ENCODE assay signal across 31 cellular contexts in genomic region chr17:28954886-28955285, GRCh38. TPM values are rescaled to one million over a fixed set of nuclear protein-coding genes. Genes with fewer than 3 reads are reported as not detected.
"Had no signal": no experiment of that assay in that cellular context is flagged by ENCODE, and none has a peak within 500 bp of the region (broad histone marks: within the 10 kb centered on the region; RNA-seq: fewer than 3 reads in every experiment).

No MANE protein-coding gene starts in this region.

- DNase-seq: activated B cell treated with CpG ODN at 0.5 μM for 24 hours; activated CD4-positive, alpha-beta memory T cell treated with anti-CD3 and anti-CD28 coated beads for 36 hours; activated CD4-positive, alpha-beta T cell treated with anti-CD3 and anti-CD28 coated beads for 48 hours; activated CD4-positive, alpha-beta T cell treated with anti-CD3 and anti-CD28 coated beads, Interleukin-2, amount 50 U/mL, for 1 hour; activated CD8-positive, alpha-beta memory T cell treated with anti-CD3 and anti-CD28 coated beads, Interleukin-2, amount 10 ng/mL, durations not matched to agents 7 days and 5 days; activated CD8-positive, alpha-beta memory T cell treated with anti-CD3 and anti-CD28 coated beads, Interleukin-2, amount 50 U/mL, for 4 hours; activated CD8-positive, alpha-beta T cell treated with anti-CD3 and anti-CD28 coated beads, Interleukin-2, amount 10 ng/mL, durations not matched to agents 7 days and 5 days; activated gamma-delta T cell; activated naive CD4-positive, alpha-beta T cell; activated naive CD4-positive, alpha-beta T cell treated with anti-CD3 and anti-CD28 coated beads, Interleukin-2, amount 10 ng/mL, durations not matched to agents 7 days and 5 days; activated naive CD8-positive, alpha-beta T cell treated with anti-CD3 and anti-CD28 coated beads, Interleukin-2, amount 10 ng/mL, durations not matched to agents 7 days and 5 days; activated T-cell treated with anti-CD3 and anti-CD28 coated beads, Interleukin-2, amount 50 U/mL, for 1 hour; activated T-cell treated with anti-CD3 and anti-CD28 coated beads, Interleukin-2, amount 50 U/mL, for 48 hours; effector memory CD8-positive, alpha-beta T cell; erythroblast; foreskin keratinocyte; gastrocnemius medialis; glutamatergic neuron; T-helper 1 cell; T-helper 17 cell; T1000; WERI-Rb-1 had no signal

- ATAC-seq: activated CD4-positive, CD25-positive, alpha-beta regulatory T cell treated with anti-CD3 and anti-CD28 coated beads, Interleukin-2, amount 50 U/mL, for 24 hours; activated CD8-positive, alpha-beta memory T cell treated with anti-CD3 and anti-CD28 coated beads, Interleukin-2, amount 10 ng/mL, durations not matched to agents 7 days and 5 days; activated CD8-positive, alpha-beta T cell treated with anti-CD3 and anti-CD28 coated beads, Interleukin-2, amount 10 ng/mL, durations not matched to agents 7 days and 5 days; activated naive CD4-positive, alpha-beta T cell treated with anti-CD3 and anti-CD28 coated beads, Interleukin-2, amount 50 U/mL, for 72 hours; effector memory CD8-positive, alpha-beta T cell; foreskin keratinocyte; gastrocnemius medialis; T-helper 17 cell had no signal

- H3K9me3 ChIP-seq: ascending aorta, breast epithelium, esophagus muscularis mucosa, gastrocnemius medialis had no signal

- H3K36me3 ChIP-seq: ascending aorta, breast epithelium, gastrocnemius medialis had no signal

- H3K4me1 ChIP-seq: breast epithelium, foreskin keratinocyte had no signal

- H3K27me3 ChIP-seq: ascending aorta, breast epithelium, dorsolateral prefrontal cortex, esophagus muscularis mucosa, foreskin keratinocyte, gastrocnemius medialis had no signal

- H3K4me3 ChIP-seq: ascending aorta, breast epithelium, coronary artery, dorsolateral prefrontal cortex, esophagus muscularis mucosa, gastrocnemius medialis had no signal

- H3K27ac ChIP-seq: ascending aorta, breast epithelium, coronary artery, esophagus muscularis mucosa, foreskin keratinocyte, gastrocnemius medialis, WERI-Rb-1 had no signal

RNA-seq across cellular contexts. Expression of gene SEZ6, which starts 50.9 kb away (rescaled TPM):
- total RNA-seq: activated B cell treated with CpG ODN at 0.5 μM for 24 hours; activated CD4-positive, alpha-beta memory T cell treated with anti-CD3 and anti-CD28 coated beads for 36 hours; activated CD8-positive, alpha-beta memory T cell treated with anti-CD3 and anti-CD28 coated beads for 36 hours; activated CD8-positive, alpha-beta memory T cell treated with anti-CD3 and anti-CD28 coated beads, Interleukin-2, amount 10 ng/mL, durations not matched to agents 7 days and 5 days; activated CD8-positive, alpha-beta T cell treated with anti-CD3 and anti-CD28 coated beads, Interleukin-2, amount 10 ng/mL, durations not matched to agents 7 days and 5 days; activated naive CD8-positive, alpha-beta T cell treated with anti-CD3 and anti-CD28 coated beads, Interleukin-2, amount 10 ng/mL, durations not matched to agents 7 days and 5 days; ascending aorta; breast epithelium; cardiac septum; foreskin keratinocyte; gastrocnemius medialis had no signal
- polyA plus RNA-seq: foreskin keratinocyte had no signal
